ENCODE assay signal across 19 cellular contexts in genomic region chr4:93139118-93139517, GRCh38.
DNase-seq lines count a peak whose midpoint lies in the region; ATAC-seq and TF ChIP-seq lines count a peak whose summit lies in the region.
"Had no signal": no experiment of that assay in that cellular context is flagged by ENCODE, and none has a peak within 500 bp of the region (broad histone marks: within the 10 kb centered on the region; RNA-seq: fewer than 3 reads in every experiment).

No MANE protein-coding gene starts in this region.

- peaks cover 6% of the 10 kb centered on the region for H3K27me3 Mint-ChIP-seq in GM23338 (ENCODE audit: insufficient read depth, low read depth, poor library complexity)
- no peaks in the 10 kb centered on the region for H3K27me3 Mint-ChIP-seq in glutamatergic neuron (ENCODE audit: unreplicated experiment)
- H3K27me3 Mint-ChIP-seq: B cell had no signal

- no peak overlapping the region for H3K23ac ChIP-seq in neuronal stem cell (ENCODE audit: low read depth, low read length, poor library complexity)

- dilution Hi-C loops in mammary epithelial cell (cut with HindIII; ENCODE audit: low sequenced_read_pairs) = no loop called here

- no peak overlapping the region for H4K8ac ChIP-seq in neuronal stem cell (ENCODE audit: low read depth, low read length)

- no peak overlapping the region for H3K9ac ChIP-seq in neuronal stem cell (ENCODE audit: low read depth, low read length, poor library complexity)
- H3K9ac ChIP-seq in mammary epithelial cell (ENCODE audit: insufficient read depth, low read length) = no peak overlapping the region
- H3K9ac ChIP-seq: BLaER1 treated with 17β-estradiol and CSF1 and Interleukin-3, amounts not matched to agents 10 nM and 100 nM had no signal

- no peak overlapping the region for H3K18ac ChIP-seq in neuronal stem cell (ENCODE audit: low read length)

- H3K4me1 ChIP-seq in GM23338 (ENCODE audit: insufficient read depth) (peaks cover 41% of the 10 kb centered on the region), neuronal stem cell (ENCODE audit: control insufficient read depth in 2 of 2, insufficient read depth in 1 of 2, low read depth in 1 of 2, low read length in 2 of 2) (peaks cover 0 to 2% of the 10 kb centered on the region in 2 donors), mammary epithelial cell (ENCODE audit: insufficient read depth, low read length) (no peaks in the 10 kb centered on the region)
- H3K4me1 ChIP-seq: BLaER1 treated with 17β-estradiol and CSF1 and Interleukin-3, amounts not matched to agents 10 nM and 100 nM had no signal

- no peak overlapping the region for H4K91ac ChIP-seq in neuronal stem cell (ENCODE audit: low read depth, low read length, poor library complexity)

- H3K36me3 ChIP-seq in GM23338 (ENCODE audit: insufficient read depth) = no peaks in the 10 kb centered on the region
- H3K36me3 ChIP-seq in neuronal stem cell (replicated peaks in 1 of 2; ENCODE audit: control insufficient read depth in 2 of 2, insufficient read depth in 2 of 2, low read length in 2 of 2) = no peaks in the 10 kb centered on the region
- no peaks in the 10 kb centered on the region for H3K36me3 ChIP-seq in mammary epithelial cell (ENCODE audit: insufficient read depth, low read length)
- H3K36me3 ChIP-seq: BLaER1 treated with 17β-estradiol and CSF1 and Interleukin-3, amounts not matched to agents 10 nM and 100 nM had no signal

- DNase-seq in GM23338 (ENCODE audit: low spot score) (no peak), NCI-H82 (lab: John Stamatoyannopoulos, UW) (peak; percentile 26), glutamatergic neuron (no peak), neuronal stem cell (ENCODE audit: low spot score) (no peak), COLO668 (lab: John Stamatoyannopoulos, UW; ENCODE audit: unreplicated experiment) (no peak), mammary epithelial cell (no peak)
- DNase-seq: 8988T; CD8-positive, alpha-beta T cell; COR-L47; DMS 273 treated with DMSO at 0.1 percent for 48 hours; DMS53; DND-41; EL; GOT3; H7 had no signal

- 0 out of 2 replicates have a peak, but pooled peaks cover 3% of the 10 kb centered on the region for H3K9me2 ChIP-seq in GM23338 (ENCODE audit: insufficient read depth)

- no peaks in the 10 kb centered on the region for H4K20me1 ChIP-seq in GM23338 (replicated peaks; ENCODE audit: insufficient read depth)
- no peaks in the 10 kb centered on the region for H4K20me1 ChIP-seq in mammary epithelial cell (ENCODE audit: insufficient read depth, low read length)
- H4K20me1 ChIP-seq: BLaER1 treated with 17β-estradiol and CSF1 and Interleukin-3, amounts not matched to agents 10 nM and 100 nM had no signal

- intact Hi-C loops in mammary epithelial cell (cut with micrococcal nuclease) = no loop called here

- no peak overlapping the region for H3K4ac ChIP-seq in neuronal stem cell (ENCODE audit: low read length)

- no peaks in the 10 kb centered on the region for H3K79me1 ChIP-seq in neuronal stem cell (ENCODE audit: low read depth, low read length)

- H3K4me1 Mint-ChIP-seq in GM23338 = peaks cover 56% of the 10 kb centered on the region
- peaks cover 29% of the 10 kb centered on the region for H3K4me1 Mint-ChIP-seq in glutamatergic neuron (ENCODE audit: low read depth, unreplicated experiment)
- H3K4me1 Mint-ChIP-seq: B cell had no signal

- no peak overlapping the region for H2BK12ac ChIP-seq in neuronal stem cell (ENCODE audit: low read length)

- TF ChIP-seq CTCF in GM23338 (conservative IDR thresholded peaks at IDR 0.05; ENCODE audit: low read depth in 2 of 2) = no peak
- TF ChIP-seq CTCF in glutamatergic neuron (IDR thresholded peaks at IDR 0.05; ENCODE audit: partially characterized antibody, unreplicated experiment) = no peak
- TF ChIP-seq CTCF in mammary epithelial cell (conservative IDR thresholded peaks at IDR 0.05 in 1 of 2, IDR thresholded peaks at IDR 0.05 in 1 of 2; ENCODE audit: extremely low read depth in 1 of 2, insufficient read depth in 1 of 2, low read depth in 1 of 2, low read length in 2 of 2) = no peak

- H2BK120ac ChIP-seq in neuronal stem cell (ENCODE audit: low read depth, low read length) = no peak overlapping the region

- H3K4me2 ChIP-seq in GM23338 = no peak overlapping the region
- H3K4me2 ChIP-seq in neuronal stem cell (ENCODE audit: insufficient read depth, low read length, poor library complexity, severe bottlenecking) = no peak overlapping the region
- H3K4me2 ChIP-seq in mammary epithelial cell (ENCODE audit: insufficient read depth, low read depth, low read length) = no peak overlapping the region
- H3K4me2 ChIP-seq: BLaER1 treated with 17β-estradiol and CSF1 and Interleukin-3, amounts not matched to agents 10 nM and 100 nM had no signal

- H3K4me3 ChIP-seq in GM23338 (no peak overlapping the region), neuronal stem cell (ENCODE audit: low read length in 2 of 2) (no peak overlapping the region), mammary epithelial cell (replicated peaks in 1 of 3; ENCODE audit: insufficient read depth in 1 of 3, low read depth in 2 of 3, low read length in 3 of 3) (no peak overlapping the region)
- H3K4me3 ChIP-seq: BLaER1 treated with 17β-estradiol and CSF1 and Interleukin-3, amounts not matched to agents 10 nM and 100 nM; GM12878 had no signal

- H3K27ac Mint-ChIP-seq in GM23338 (peak overlapping the region; percentile 76), glutamatergic neuron (ENCODE audit: unreplicated experiment) (peak overlapping the region; percentile 4)
- H3K27ac Mint-ChIP-seq: B cell; CD8-positive, alpha-beta T cell had no signal

- H3F3A ChIP-seq in GM23338 (replicated peaks; ENCODE audit: low read depth) = no peaks in the 10 kb centered on the region

- no peak overlapping the region for H2AK5ac ChIP-seq in neuronal stem cell (ENCODE audit: low read depth, low read length)

- H3K9me3 Mint-ChIP-seq in GM23338 (no peaks in the 10 kb centered on the region), glutamatergic neuron (ENCODE audit: unreplicated experiment) (peaks cover 1% of the 10 kb centered on the region)
- H3K9me3 Mint-ChIP-seq: CD8-positive, alpha-beta T cell had no signal

- peak; percentile 65 for ATAC-seq in GM23338
- ATAC-seq in GM19351 (IDR thresholded peaks at IDR 0.05; ENCODE audit: unreplicated experiment) = no peak
- ATAC-seq: CD8-positive, alpha-beta T cell; GM12878 had no signal

- H3K9me3 ChIP-seq in neuronal stem cell (replicated peaks in 1 of 2; ENCODE audit: control insufficient read depth in 2 of 2, insufficient read depth in 1 of 2, low read depth in 1 of 2, low read length in 2 of 2) = no peaks in the 10 kb centered on the region
- H3K9me3 ChIP-seq in mammary epithelial cell (replicated peaks; ENCODE audit: insufficient read depth, low read length) = no peaks in the 10 kb centered on the region
- H3K9me3 ChIP-seq: BLaER1 treated with 17β-estradiol and CSF1 and Interleukin-3, amounts not matched to agents 10 nM and 100 nM had no signal

- no peak overlapping the region for H2AFZ ChIP-seq in GM23338
- peak overlapping the region; percentile 69 for H2AFZ ChIP-seq in neuronal stem cell (ENCODE audit: low read length)
- no peak overlapping the region for H2AFZ ChIP-seq in mammary epithelial cell (ENCODE audit: low read depth, low read length)

- H3K27ac ChIP-seq in GM23338 (ENCODE audit: low read depth) (peak overlapping the region; percentile 52), neuronal stem cell (replicated peaks; ENCODE audit: low read length) (no peak overlapping the region), mammary epithelial cell (ENCODE audit: insufficient read depth, low read depth, low read length) (no peak overlapping the region)
- H3K27ac ChIP-seq: BLaER1 treated with 17β-estradiol and CSF1 and Interleukin-3, amounts not matched to agents 10 nM and 100 nM had no signal

- no peak overlapping the region for H3K14ac ChIP-seq in neuronal stem cell (ENCODE audit: low read length)

- H3K27me3 ChIP-seq in GM23338 (ENCODE audit: insufficient read depth) = no peaks in the 10 kb centered on the region
- H3K27me3 ChIP-seq in neuronal stem cell (ENCODE audit: control insufficient read depth in 3 of 3, insufficient read depth in 3 of 3, low read depth in 1 of 3, low read length in 3 of 3) = no peaks in the 10 kb centered on the region
- H3K27me3 ChIP-seq in mammary epithelial cell (ENCODE audit: insufficient read depth, low read length) = no peaks in the 10 kb centered on the region
- H3K27me3 ChIP-seq: BLaER1 treated with 17β-estradiol and CSF1 and Interleukin-3, amounts not matched to agents 10 nM and 100 nM had no signal

- in situ Hi-C loops in mammary epithelial cell (cut with MboI; ENCODE audit: low sequenced_read_pairs in 2 of 2) = no loop called here

- H3K79me2 ChIP-seq in GM23338 (replicated peaks; ENCODE audit: insufficient read depth) (no peaks in the 10 kb centered on the region), mammary epithelial cell (ENCODE audit: insufficient read depth, low read length) (no peaks in the 10 kb centered on the region)

- no peak overlapping the region for H2BK15ac ChIP-seq in neuronal stem cell (ENCODE audit: low read length)

- CTCF ChIA-PET in mammary epithelial cell (lab: Charles Lee; ENCODE audit: low non-redundant PET) = no interaction called here

- no TSS peak for BruUV-seq in mammary epithelial cell (replicated peaks; lab: Mats Ljungman, UMichigan)

- H3K4me3 Mint-ChIP-seq in GM23338 (no peak overlapping the region), glutamatergic neuron (ENCODE audit: unreplicated experiment) (no peak overlapping the region)
- H3K4me3 Mint-ChIP-seq: B cell; CD8-positive, alpha-beta T cell had no signal

- H3K36me3 Mint-ChIP-seq in GM23338 (ENCODE audit: low read depth) = no peaks in the 10 kb centered on the region
- H3K36me3 Mint-ChIP-seq in glutamatergic neuron (ENCODE audit: unreplicated experiment) = no peaks in the 10 kb centered on the region
- H3K36me3 Mint-ChIP-seq: CD8-positive, alpha-beta T cell had no signal

- H2BK5ac ChIP-seq in neuronal stem cell (ENCODE audit: low read length) = no peak overlapping the region

TF ChIP-seq in GM23338, 12 proteins besides CTCF, POLR2A, EP300 and RAD21:
- TF ChIP-seq CREB1 (CRISPR knock-in tag; IDR thresholded peaks at IDR 0.05; ENCODE audit: low read depth) = no peak
